Comparison of ENCODE assay signal across 8 cellular contexts in the genomic region with DNA sequence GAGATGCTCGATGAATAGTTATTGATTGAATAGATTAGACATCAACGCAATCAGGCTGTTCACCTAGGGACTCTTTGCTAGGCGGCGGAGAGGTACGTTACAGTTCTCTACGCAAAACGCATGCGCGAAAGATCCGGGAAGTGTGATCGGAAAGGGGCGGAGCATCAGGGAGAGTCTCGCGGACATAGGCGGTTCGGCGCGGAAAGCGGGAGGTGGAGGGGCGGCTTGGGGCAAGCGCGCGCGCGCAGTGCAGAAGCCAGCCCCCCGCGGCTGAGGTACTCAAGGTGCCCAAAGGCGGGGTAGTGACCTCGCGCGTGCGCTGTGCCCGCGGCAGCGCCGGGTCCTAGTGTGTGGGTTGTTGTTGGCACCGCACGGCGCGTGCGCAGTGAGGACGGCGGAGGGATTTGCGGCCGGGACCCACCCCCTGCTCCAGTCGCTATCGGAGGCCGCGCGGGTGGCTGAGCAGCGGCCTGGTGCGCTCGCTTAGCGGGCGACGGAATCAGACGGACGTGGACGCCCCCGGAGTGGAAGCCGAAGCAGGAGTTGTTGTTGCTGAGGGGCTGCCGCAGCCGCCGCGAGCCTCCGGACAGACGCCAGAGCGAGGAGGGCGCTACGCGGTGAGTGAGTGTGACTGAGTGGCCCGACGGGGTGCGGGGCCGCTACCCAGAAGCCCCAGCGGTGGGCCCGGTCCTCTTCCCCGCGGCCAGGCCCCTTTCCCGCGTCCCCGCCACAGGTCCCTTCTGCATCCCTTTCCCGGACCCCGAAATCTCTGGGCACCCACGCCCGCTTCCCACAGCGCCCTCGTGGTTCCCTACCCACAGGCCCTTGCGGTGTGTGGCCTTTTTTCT. TPM values are rescaled to one million over a fixed set of nuclear protein-coding genes. Genes with fewer than 3 reads are reported as not detected.
DNase-seq lines count a peak whose midpoint lies in the region; ATAC-seq and TF ChIP-seq lines count a peak whose summit lies in the region.

A gene with protein sequence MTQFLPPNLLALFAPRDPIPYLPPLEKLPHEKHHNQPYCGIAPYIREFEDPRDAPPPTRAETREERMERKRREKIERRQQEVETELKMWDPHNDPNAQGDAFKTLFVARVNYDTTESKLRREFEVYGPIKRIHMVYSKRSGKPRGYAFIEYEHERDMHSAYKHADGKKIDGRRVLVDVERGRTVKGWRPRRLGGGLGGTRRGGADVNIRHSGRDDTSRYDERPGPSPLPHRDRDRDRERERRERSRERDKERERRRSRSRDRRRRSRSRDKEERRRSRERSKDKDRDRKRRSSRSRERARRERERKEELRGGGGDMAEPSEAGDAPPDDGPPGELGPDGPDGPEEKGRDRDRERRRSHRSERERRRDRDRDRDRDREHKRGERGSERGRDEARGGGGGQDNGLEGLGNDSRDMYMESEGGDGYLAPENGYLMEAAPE (plus strand): TSS at position 432 of the 848 bp plus-strand sequence. CDS start 964 bp downstream, outside the sequence.

- peak; percentile 81 for ATAC-seq in GM21576 (IDR thresholded peaks at IDR 0.05; ENCODE audit: unreplicated experiment)

- H3F3A ChIP-seq in PC-9 (ENCODE audit: insufficient read depth, low read depth) = peaks cover 14% of the 10 kb centered on the region; the same call in 1 of the 2 replicates

- no peaks in the 10 kb centered on the region for H3K9me3 ChIP-seq in PC-9 (ENCODE audit: insufficient read depth, low read depth)
- H3K9me3 ChIP-seq in mucosa of rectum (ENCODE audit: control insufficient read depth in 2 of 2, low read length in 2 of 2) = no peaks in the 10 kb centered on the region

- intact Hi-C loops in PC-9 (cut with micrococcal nuclease; ENCODE audit: unreplicated experiment) = no loop called here

- H3K4me1 ChIP-seq in PC-9 (replicated peaks; ENCODE audit: insufficient read depth) (peaks cover 15% of the 10 kb centered on the region), mucosa of rectum (ENCODE audit: control insufficient read depth in 2 of 2, insufficient read depth in 2 of 2, low read length in 2 of 2) (peaks cover 6 to 13% of the 10 kb centered on the region in 2 donors)

- peaks cover 47% of the 10 kb centered on the region for H4K20me1 ChIP-seq in PC-9 (ENCODE audit: insufficient read depth)

- no peaks in the 10 kb centered on the region for H3K27me3 ChIP-seq in PC-9 (ENCODE audit: insufficient read depth, low read depth)
- no peaks in the 10 kb centered on the region for H3K27me3 ChIP-seq in mucosa of rectum (ENCODE audit: control insufficient read depth in 2 of 2, insufficient read depth in 2 of 2, low read length in 2 of 2)

- BruUV-seq in PC-9 (replicated peaks; lab: Mats Ljungman, UMichigan) = no TSS peak

- CTCF ChIA-PET in PC-9 (lab: Charles Lee) = no interaction called here

- DNase-seq in DMS 273 treated with DMSO at 0.1 percent for 48 hours (lab: John Stamatoyannopoulos, UW) (peak; percentile 99), PC-9 (peak; percentile 97 to 100), epithelial cell of proximal tubule (ENCODE audit: low read depth) (peak; percentile 88)
- peak; percentile 99 for DNase-seq in Jurkat, Clone E6-1 (ENCODE audit: low read depth, low spot score)
- DNase-seq in activated T-cell treated with anti-CD3 and anti-CD28 coated beads, Interleukin-2, amount 50 U/mL, for 1 hour = peak; percentile 98
- peak; percentile 99 for DNase-seq in stimulated activated CD8-positive, alpha-beta memory T cell treated with anti-CD3 and anti-CD28 coated beads, Interleukin-4, amount 100 ng/mL, for 48 hours

- peak within 1 kb of the TSS; percentile 97 for H3K4me3 ChIP-seq in Jurkat, Clone E6-1 (ENCODE audit: low read length)
- peak within 1 kb of the TSS; percentile 77 for H3K4me3 ChIP-seq in PC-9
- H3K4me3 ChIP-seq in epithelial cell of proximal tubule (ENCODE audit: low read depth, low read length) = peak within 1 kb of the TSS; percentile 66
- H3K4me3 ChIP-seq in mucosa of rectum (ENCODE audit: low read length in 2 of 2) = peak within 1 kb of the TSS; percentile 90 to 95

- peak within 1 kb of the TSS; percentile 86 to 93 for H3K9ac ChIP-seq in mucosa of rectum (ENCODE audit: low read depth in 1 of 2, low read length in 2 of 2)

- TF ChIP-seq CTCF in PC-9 (conservative IDR thresholded peaks at IDR 0.05) (0 out of 2 replicates have a peak, but pooled peaks have one; percentile 27), epithelial cell of proximal tubule (conservative IDR thresholded peaks at IDR 0.05; ENCODE audit: low read depth, low read length) (no peak)

- H3K4me2 ChIP-seq in PC-9 = peak within 1 kb of the TSS; percentile 100

- peak within 1 kb of the TSS; percentile 90 for H2AFZ ChIP-seq in PC-9

- H3K27ac ChIP-seq in PC-9 (peak within 1 kb of the TSS; percentile 41), mucosa of rectum (ENCODE audit: low read depth in 2 of 2, low read length in 2 of 2) (peak within 1 kb of the TSS; percentile 74 to 89)

- H3K36me3 ChIP-seq in PC-9 (ENCODE audit: low read depth) (peaks cover 25% of the 10 kb centered on the region), mucosa of rectum (ENCODE audit: control insufficient read depth in 2 of 2, insufficient read depth in 2 of 2, low read length in 2 of 2) (peaks cover 12 to 22% of the 10 kb centered on the region in 2 donors)

- no peaks in the 10 kb centered on the region for H3K9me2 ChIP-seq in PC-9 (ENCODE audit: insufficient read depth)

- peaks cover 50% of the 10 kb centered on the region for H3K79me2 ChIP-seq in PC-9 (ENCODE audit: low read depth)

- POLR2A ChIA-PET in PC-9 (lab: Charles Lee; ENCODE audit: unreplicated experiment) = no interaction called here

RNA-seq across cellular contexts. Expression of the gene that starts here (rescaled TPM):
- polyA plus RNA-seq in Jurkat, Clone E6-1 (2012; ENCODE audit: insufficient read depth, insufficient read length) = 344 TPM
- 151 and 199 TPM in 2 replicates for total RNA-seq in PC-9 (2021)
- 165 and 257 TPM in 2 replicates for total RNA-seq in epithelial cell of proximal tubule

Comparison
In these comparisons a context has a peak if more than half of its experiments do, and no peak if none do; other contexts are left out.
1. Peak in every context shown above with its lines: DNase-seq, ATAC-seq, H3K4me3 ChIP-seq and H3K27ac ChIP-seq.